1 cellular context compared by ENCODE assay signal in the genomic region with DNA sequence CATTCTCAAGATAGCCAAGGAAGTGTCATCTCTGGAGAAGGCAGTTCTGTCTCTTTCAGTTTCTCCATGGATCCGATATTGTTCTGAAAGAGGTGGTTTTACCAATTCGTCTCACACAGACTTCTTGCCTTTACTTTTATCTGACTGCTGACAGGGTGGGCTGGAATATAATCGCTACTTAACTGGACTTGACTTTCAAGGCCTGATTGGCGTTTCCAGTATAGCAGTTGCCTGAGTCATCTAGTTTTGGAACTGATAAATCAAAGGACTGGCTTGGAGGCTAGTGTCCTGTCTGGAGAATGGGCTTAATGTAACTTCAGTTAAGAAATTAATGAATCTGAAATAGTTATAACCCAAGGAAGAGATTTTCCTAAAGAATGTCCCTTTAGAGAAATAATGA.
TF ChIP-seq lines count a peak whose summit lies in the region.

No MANE protein-coding gene starts in this region.

TF ChIP-seq in GM12878, 131 proteins besides CTCF, POLR2A, EP300 and RAD21 (continued from another document):
- TF ChIP-seq MXI1 (IDR thresholded peaks at IDR 0.05; ENCODE audit: low read depth, low read length): 0 out of 2 replicates have a peak, but pooled peaks have one; percentile 42
